30 cellular contexts compared by ENCODE assay signal in the genomic region with DNA sequence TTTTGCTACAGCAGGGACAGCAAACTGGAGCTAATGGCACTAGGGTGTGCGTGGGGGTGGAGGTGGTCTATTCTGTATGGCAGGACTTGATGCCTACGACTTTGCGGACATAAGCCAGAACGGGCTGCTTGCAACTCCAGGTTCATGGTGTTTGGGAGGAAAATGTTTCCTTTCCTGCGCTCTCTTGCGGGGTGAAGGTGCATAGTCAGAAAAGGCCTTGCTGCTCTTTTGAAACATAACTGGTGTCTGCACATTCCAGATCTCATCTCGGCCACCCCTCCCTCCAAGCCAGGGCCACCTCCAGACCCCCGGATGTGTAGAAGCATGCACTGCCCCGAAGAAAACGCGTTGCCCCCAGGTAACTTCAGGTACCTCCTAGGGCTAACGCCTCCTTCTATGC. TPM values are rescaled to one million over a fixed set of nuclear protein-coding genes. Genes with fewer than 3 reads are reported as not detected.
DNase-seq lines count a peak whose midpoint lies in the region; ATAC-seq and TF ChIP-seq lines count a peak whose summit lies in the region.
"Had no signal": no experiment of that assay in that cellular context is flagged by ENCODE, and none has a peak within 500 bp of the region (broad histone marks: within the 10 kb centered on the region; RNA-seq: fewer than 3 reads in every experiment).

No MANE protein-coding gene starts in this region.

- WGBS in stomach, 5 donors = 3 to 24% (median 12%) methylated on average over 9 to 12 of the region's 12 CpGs

- POLR2A ChIA-PET in Panc1 (lab: Charles Lee) = no interaction called here

- CTCF ChIA-PET in Panc1 (lab: Charles Lee) = no interaction called here

- TF ChIP-seq CTCF in Panc1 (IDR thresholded peaks at IDR 0.05) (no peak), left lung (IDR thresholded peaks at IDR 0.05) (no peak), stomach (IDR thresholded peaks at IDR 0.05) (no peak)

- H3K9me3 ChIP-seq in Panc1 (ENCODE audit: control insufficient read depth, insufficient read depth, low read depth, low read length) (no peaks in the 10 kb centered on the region), left lung (no peaks in the 10 kb centered on the region), stomach (no peaks in the 10 kb centered on the region)
- H3K9me3 ChIP-seq: MG63, sigmoid colon, uterus had no signal

- in situ Hi-C loops in Panc1 (cut with HindIII; ENCODE audit: low pct_unique_long_range_greater_than_20kb, low sequenced_read_pairs) = no loop called here

- peaks cover 97% of the 10 kb centered on the region for H3K27me3 ChIP-seq in H7 (ENCODE audit: control insufficient read depth, insufficient read depth, low read length)
- H3K27me3 ChIP-seq in Panc1 (ENCODE audit: control insufficient read depth, insufficient read depth, low read length) = no peaks in the 10 kb centered on the region
- peaks cover 85 to 99% of the 10 kb centered on the region in 2 donors for H3K27me3 ChIP-seq in left lung
- peaks cover 8 to 99% (median 56%) of the 10 kb centered on the region in 3 donors for H3K27me3 ChIP-seq in stomach
- H3K27me3 ChIP-seq: MG63 had no signal

- no peak for TF ChIP-seq POLR2A in stomach (IDR thresholded peaks at IDR 0.05)

- H3K36me3 ChIP-seq in H7 (replicated peaks; ENCODE audit: control insufficient read depth, insufficient read depth, low read length) (no peaks in the 10 kb centered on the region), Panc1 (ENCODE audit: control insufficient read depth, insufficient read depth, low read length) (peaks cover 4% of the 10 kb centered on the region), left lung (no peaks in the 10 kb centered on the region), stomach (no peaks in the 10 kb centered on the region)
- H3K36me3 ChIP-seq: MG63, sigmoid colon, uterus had no signal

- DNase-seq in H7 (no peak), Panc1 (ENCODE audit: low read depth, low spot score) (no peak), left lung (no peak), stomach (no peak), pons (ENCODE audit: low spot score) (no peak)
- DNase-seq: activated CD4-positive, alpha-beta T cell treated with anti-CD3 and anti-CD28 coated beads, Interleukin-2, amount 10 ng/mL, durations not matched to agents 7 days and 5 days; activated gamma-delta T cell treated with Interleukin-2 at 50 U/mL for 16 hours; activated T-cell treated with anti-CD3 and anti-CD28 coated beads, Interleukin-2, amount 50 U/mL, for 4 hours; CD4-positive, alpha-beta T cell; central memory CD4-positive, alpha-beta T cell; DMS 273 treated with DMSO at 0.1 percent for 48 hours; dorsolateral prefrontal cortex; MG63; NK-92 treated with Interleukin-12 subunit alpha and Interleukin-12 subunit beta, amount 100 ng/mL, for 24 hours; PC-9; Right ventricle myocardium superior; sigmoid colon; stimulated activated CD4-positive, alpha-beta T cell treated with anti-CD3 and anti-CD28 coated beads, Interleukin-4, amount 100 ng/mL, for 4 hours; stimulated activated naive B cell treated with anti-CD40 and anti-IgM and Interleukin-4, amounts not matched to agents 10 μg/mL and 1 μg/mL and 100 μg/mL, for 72 hours; uterus had no signal

- H3K4me3 ChIP-seq in H7 (ENCODE audit: insufficient read depth, low read depth, low read length) (peak overlapping the region; percentile 34; the same call in 1 of the 2 replicates), Panc1 (ENCODE audit: low read depth in 2 of 2, low read length in 2 of 2) (peak overlapping the region in 1 of 2 experiments; percentile 4; a peak in 1 of 4 replicates), left lung (peak overlapping the region in 1 of 2 donors; percentile 28), stomach (peak overlapping the region; percentile 42 to 58 (median 50))
- H3K4me3 ChIP-seq: dorsolateral prefrontal cortex, K562, MG63, PC-9, sigmoid colon, uterus had no signal

- ATAC-seq in Panc1 = no peak
- no peak for ATAC-seq in left lung
- no peak for ATAC-seq in HG03520 (IDR thresholded peaks at IDR 0.05; ENCODE audit: unreplicated experiment)
- no peak for ATAC-seq in HG03159 (IDR thresholded peaks at IDR 0.05; ENCODE audit: unreplicated experiment)
- ATAC-seq: activated T-cell treated with anti-CD3 and anti-CD28 coated beads, Interleukin-2, amount 50 U/mL, for 4 hours; K562; stimulated activated naive B cell treated with anti-CD40 and anti-IgM and Interleukin-4, amounts not matched to agents 10 μg/mL and 1 μg/mL and 100 μg/mL, for 72 hours had no signal

- H3K4me1 ChIP-seq in Panc1 (ENCODE audit: control insufficient read depth, insufficient read depth, low read length) (peaks cover 76% of the 10 kb centered on the region), left lung (peaks cover 0 to 6% of the 10 kb centered on the region in 2 donors), stomach (peaks cover 9 to 47% (median 30%) of the 10 kb centered on the region in 4 donors)
- H3K4me1 ChIP-seq: parathyroid adenoma had no signal

- intact Hi-C loops in Panc1 (cut with micrococcal nuclease; ENCODE audit: unreplicated experiment) (loop anchor here (10.0 kb wide), 1 partner anchor 779 kb away; the partner anchor contains the start of gene NXT1), left lung (cut with DNase I) (no loop called here), stomach (cut with DNase I; ENCODE audit: low total_unique reads) (no loop called here)

- BruUV-seq in Panc1 (replicated peaks; lab: Mats Ljungman, UMichigan) = no TSS peak

- peak overlapping the region; percentile 94 for H3K27ac ChIP-seq in Panc1 (ENCODE audit: low read length)
- H3K27ac ChIP-seq in left lung = peak overlapping the region; percentile 59 to 82
- H3K27ac ChIP-seq in stomach = peak overlapping the region; percentile 88 to 93 (median 91)
- H3K27ac ChIP-seq: dorsolateral prefrontal cortex, parathyroid adenoma, PC-9, sigmoid colon, uterus had no signal

- TF ChIP-seq EP300 in stomach (IDR thresholded peaks at IDR 0.05) = no peak

RNA-seq across cellular contexts. Expression of gene FOXA2, which starts 8.1 kb away (rescaled TPM):
- total RNA-seq in H7 (2014; rRNA removed; shearing (Covaris generic)) = 6.4 and 19.3 TPM in 2 replicates
- 28.0 TPM for total RNA-seq in Panc1 (2021; ENCODE audit: unreplicated experiment)
- 41.1 TPM for polyA plus RNA-seq in Panc1 (2012; ENCODE audit: insufficient read length)
- 10 to 100 TPM; 24.0 to 39.8 TPM for total RNA-seq in left lung
- total RNA-seq in stomach = 10 to 100 TPM in 4 of 5 donors, 1 to 10 TPM in 1; 7.5 to 62.0 (median 26.1) TPM
- 10 to 100 TPM in 2 of 3 donors, 1 to 10 TPM in 1; 9.4 to 32.7 (median 13.3) TPM for polyA plus RNA-seq in stomach
- total RNA-seq: activated CD4-positive, alpha-beta T cell treated with anti-CD3 and anti-CD28 coated beads, Interleukin-2, amount 10 ng/mL, durations not matched to agents 7 days and 5 days; activated T-cell treated with anti-CD3 and anti-CD28 coated beads, Interleukin-2, amount 50 U/mL, for 4 hours; astrocyte; CD4-positive, alpha-beta T cell; dorsolateral prefrontal cortex; G401; lower leg skin; mononuclear cell; NCI-H460; PC-9; Right ventricle myocardium superior; sigmoid colon; temporal lobe had no signal
